In genomic region chr11:115886111-115886733, GRCh38 we compare ENCODE assay signal across 1 cellular context.
TF ChIP-seq lines count a peak whose summit lies in the region.

No MANE protein-coding gene starts in this region.

TF ChIP-seq in WTC11, 78 proteins besides CTCF, POLR2A, EP300 and RAD21 (continued from another document):
- TF ChIP-seq NFYB (CRISPR knock-in tag; conservative IDR thresholded peaks at IDR 0.05; ENCODE audit: low read depth) (no peak), NR1H2 (CRISPR knock-in tag; IDR thresholded peaks at IDR 0.05) (no peak), SMAD4 (CRISPR knock-in tag; IDR thresholded peaks at IDR 0.05) (no peak), MXD4 (CRISPR knock-in tag; IDR thresholded peaks at IDR 0.05; ENCODE audit: borderline replicate concordance) (no peak), CREM (CRISPR knock-in tag; IDR thresholded peaks at IDR 0.05) (no peak)
